8 cellular contexts compared by ENCODE assay signal in genomic region chr4:184473515-184474260, GRCh38. TPM values are rescaled to one million over a fixed set of nuclear protein-coding genes. Genes with fewer than 3 reads are reported as not detected.
DNase-seq lines count a peak whose midpoint lies in the region; ATAC-seq and TF ChIP-seq lines count a peak whose summit lies in the region.

No MANE protein-coding gene starts in this region.

- H3K27ac ChIP-seq in stomach smooth muscle (ENCODE audit: low read length), result peak overlapping the region; percentile 95

- H3K4me1 ChIP-seq in BE2C, result peaks cover 9% of the 10 kb centered on the region
- peaks cover 40% of the 10 kb centered on the region for H3K4me1 ChIP-seq in mucosa of stomach (ENCODE audit: control insufficient read depth, insufficient read depth, low read length)
- peaks cover 33% of the 10 kb centered on the region for H3K4me1 ChIP-seq in stomach smooth muscle (ENCODE audit: control insufficient read depth, insufficient read depth, low read length)

- H3K36me3 ChIP-seq in BE2C (no peaks in the 10 kb centered on the region), mucosa of stomach (ENCODE audit: control insufficient read depth, insufficient read depth, low read length) (no peaks in the 10 kb centered on the region), stomach smooth muscle (ENCODE audit: control insufficient read depth in 2 of 2, insufficient read depth in 2 of 2, low read length in 2 of 2) (peaks cover 0 to 2% of the 10 kb centered on the region in 2 donors)

- ATAC-seq in GM19397 (IDR thresholded peaks at IDR 0.05; ENCODE audit: unreplicated experiment) (peak; percentile 11), GM19395 (IDR thresholded peaks at IDR 0.05; ENCODE audit: unreplicated experiment) (no peak)

- H3K9me3 ChIP-seq in BE2C (no peaks in the 10 kb centered on the region), mucosa of stomach (ENCODE audit: control insufficient read depth, low read length) (no peaks in the 10 kb centered on the region), stomach smooth muscle (ENCODE audit: control insufficient read depth in 2 of 2, low read length in 2 of 2) (no peaks in the 10 kb centered on the region)

- H3K4me3 ChIP-seq in BE2C (ENCODE audit: low read depth, low read length) (peak overlapping the region; percentile 98), epithelial cell of esophagus (ENCODE audit: low read length) (peak overlapping the region; percentile 97), mucosa of stomach (ENCODE audit: low read length) (peak overlapping the region; percentile 97), stomach smooth muscle (ENCODE audit: low read length in 2 of 2) (peak overlapping the region; percentile 75 to 98)

- H3K9ac ChIP-seq in mucosa of stomach (ENCODE audit: low read length), result peak overlapping the region; percentile 96
- H3K9ac ChIP-seq in stomach smooth muscle (ENCODE audit: low read length in 2 of 2), result peak overlapping the region; percentile 92 to 94

- TF ChIP-seq CTCF in BE2C (IDR thresholded peaks at IDR 0.05; ENCODE audit: low read depth, low read length), result no peak
- TF ChIP-seq CTCF in epithelial cell of esophagus (IDR thresholded peaks at IDR 0.05; ENCODE audit: insufficient read depth, low read depth, low read length, missing control alignments), result no peak

- H3K27me3 ChIP-seq in BE2C, result no peaks in the 10 kb centered on the region
- H3K27me3 ChIP-seq in mucosa of stomach (ENCODE audit: control insufficient read depth, insufficient read depth, low read length), result no peaks in the 10 kb centered on the region
- H3K27me3 ChIP-seq in stomach smooth muscle (ENCODE audit: control insufficient read depth in 1 of 2, insufficient read depth in 2 of 2, low read length in 2 of 2), result no peaks in the 10 kb centered on the region

- peak; percentile 55 for DNase-seq in BE2C
- DNase-seq in NCI-H2029 (lab: John Stamatoyannopoulos, UW), result peak; percentile 13
- DNase-seq in activated T-cell treated with anti-CD3 and anti-CD28 coated beads for 1 hour (ENCODE audit: low read depth), result peak; percentile 29
- peak; percentile 42 for DNase-seq in epithelial cell of esophagus (ENCODE audit: low read depth)

RNA-seq across cellular contexts. Expression of gene IRF2, which starts 0.7 kb away (rescaled TPM):
- polyA plus RNA-seq in BE2C (2012; ENCODE audit: insufficient read depth, insufficient read length, low read depth), result 10.5 TPM
